In the genomic region with DNA sequence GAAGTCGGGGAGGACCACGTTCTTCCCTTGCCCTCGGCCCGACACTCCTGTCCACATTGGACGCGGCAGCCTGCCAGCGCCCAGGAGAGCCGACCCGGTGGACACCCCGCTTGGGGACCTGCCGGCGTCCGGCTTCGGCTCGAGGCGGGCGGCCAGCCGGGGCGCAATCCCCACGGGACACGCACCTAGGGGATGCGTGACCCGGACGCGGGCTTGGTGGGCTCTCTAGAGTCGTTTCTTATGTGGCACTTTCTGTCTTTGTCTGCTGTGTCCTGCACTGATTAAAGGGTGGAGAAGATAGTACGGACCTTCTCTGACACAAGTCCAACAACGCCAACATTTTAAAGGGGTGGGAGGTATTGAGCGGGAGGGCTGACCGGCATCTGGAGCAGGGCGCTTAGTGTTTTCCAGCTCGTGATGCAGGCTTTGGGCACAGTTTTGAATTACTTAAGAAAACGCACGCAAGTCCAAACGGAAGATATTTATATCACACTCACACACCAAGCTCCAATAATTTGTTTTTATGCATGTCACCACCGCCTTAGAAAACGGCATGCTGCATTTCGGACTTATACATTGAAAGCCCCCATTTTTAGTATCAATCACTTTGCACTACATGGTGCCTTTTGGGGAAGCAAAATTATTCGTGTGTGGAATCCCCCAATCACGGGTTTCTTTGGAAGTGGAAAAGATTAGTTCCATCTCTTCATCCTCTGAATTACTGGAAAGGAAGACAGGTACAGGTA, we compare ENCODE assay signal across 9 cellular contexts. TPM values are rescaled to one million over a fixed set of nuclear protein-coding genes. Genes with fewer than 3 reads are reported as not detected.
DNase-seq lines count a peak whose midpoint lies in the region; ATAC-seq and TF ChIP-seq lines count a peak whose summit lies in the region.
"Had no signal": no experiment of that assay in that cellular context is flagged by ENCODE, and none has a peak within 500 bp of the region (broad histone marks: within the 10 kb centered on the region; RNA-seq: fewer than 3 reads in every experiment).

No MANE protein-coding gene starts in this region.

- peak; percentile 29 for ATAC-seq in GM18867 (IDR thresholded peaks at IDR 0.05; ENCODE audit: unreplicated experiment)
- peak; percentile 17 for ATAC-seq in HG03097 (IDR thresholded peaks at IDR 0.05; ENCODE audit: low FRiP score, unreplicated experiment)

- H3K9ac ChIP-seq in rectal smooth muscle tissue (ENCODE audit: low read length), result peak overlapping the region; percentile 49

- no peaks in the 10 kb centered on the region for H3K27me3 ChIP-seq in WERI-Rb-1 (ENCODE audit: insufficient read depth, low read depth, severe bottlenecking)
- H3K27me3 ChIP-seq in rectal smooth muscle tissue (ENCODE audit: control insufficient read depth, insufficient read depth, low read length), result peaks cover 43% of the 10 kb centered on the region

- peaks cover 26% of the 10 kb centered on the region for H3K27me3 Mint-ChIP-seq in glutamatergic neuron (ENCODE audit: unreplicated experiment)

- H3K4me3 ChIP-seq in WERI-Rb-1 (ENCODE audit: low read depth, low read length) (peak overlapping the region; percentile 69), rectal smooth muscle tissue (ENCODE audit: low read length) (peak overlapping the region; percentile 81)

- DNase-seq in A172 (ENCODE audit: low spot score) (peak; percentile 32), WERI-Rb-1 (no peak), glutamatergic neuron (peak; percentile 37), NCI-H524 treated with DMSO at 0.1 percent for 48 hours (lab: John Stamatoyannopoulos, UW) (no peak)
- DNase-seq in activated CD4-positive, alpha-beta T cell treated with anti-CD3 and anti-CD28 coated beads for 1 hour, result no peak

- H3K9me3 Mint-ChIP-seq in glutamatergic neuron (ENCODE audit: unreplicated experiment), result peaks cover 11% of the 10 kb centered on the region

- H3K4me3 Mint-ChIP-seq in glutamatergic neuron (ENCODE audit: unreplicated experiment), result peak overlapping the region; percentile 76

- no peak for TF ChIP-seq CTCF in WERI-Rb-1 (IDR thresholded peaks at IDR 0.05; ENCODE audit: low read depth, low read length)
- no peak for TF ChIP-seq CTCF in glutamatergic neuron (IDR thresholded peaks at IDR 0.05; ENCODE audit: partially characterized antibody, unreplicated experiment)

- H3K4me1 ChIP-seq in rectal smooth muscle tissue (ENCODE audit: control insufficient read depth, insufficient read depth, low read length), result peaks cover 4% of the 10 kb centered on the region

- H3K9me3 ChIP-seq in WERI-Rb-1 (ENCODE audit: severe bottlenecking), result no peaks in the 10 kb centered on the region

- H3K4me1 Mint-ChIP-seq in glutamatergic neuron (ENCODE audit: low read depth, unreplicated experiment), result peaks cover 1% of the 10 kb centered on the region

- H3K36me3 Mint-ChIP-seq in glutamatergic neuron (ENCODE audit: unreplicated experiment), result peaks cover 4% of the 10 kb centered on the region

- H3K27ac ChIP-seq in WERI-Rb-1, result peak overlapping the region; percentile 91
- peak overlapping the region; percentile 90 for H3K27ac ChIP-seq in rectal smooth muscle tissue (ENCODE audit: low read depth, low read length)

- no peaks in the 10 kb centered on the region for H3K36me3 ChIP-seq in WERI-Rb-1
- H3K36me3 ChIP-seq in rectal smooth muscle tissue (ENCODE audit: control insufficient read depth, insufficient read depth, low read length), result no peaks in the 10 kb centered on the region

- H3K27ac Mint-ChIP-seq in glutamatergic neuron (ENCODE audit: unreplicated experiment), result no peak overlapping the region

RNA-seq across cellular contexts. Expression of gene SPAG6, which starts 3.9 kb away (rescaled TPM):
- not detected in 2 replicates for total RNA-seq in A172 (2014; rRNA removed; shearing (Covaris generic))
- total RNA-seq in glutamatergic neuron (ENCODE audit: unreplicated experiment), result not detected
- total RNA-seq: left cardiac atrium had no signal

RNA-seq across cellular contexts. Expression of gene BMI1, which starts 20.5 kb away (rescaled TPM):
- 116 and 120 TPM in 2 replicates for total RNA-seq in A172 (2014; rRNA removed; shearing (Covaris generic))
- total RNA-seq in glutamatergic neuron (ENCODE audit: unreplicated experiment), result 23.3 TPM

RNA-seq across cellular contexts. Expression of gene COMMD3, which starts 25.2 kb away (rescaled TPM):
- 90.5 and 122 TPM in 2 replicates for total RNA-seq in A172 (2014; rRNA removed; shearing (Covaris generic))
- total RNA-seq in glutamatergic neuron (ENCODE audit: unreplicated experiment), result 31.7 TPM

Comparison
In these comparisons a context has a peak if more than half of its experiments do, and no peak if none do; other contexts are left out.
1. DNase-seq: peak in A172 (single experiment) and glutamatergic neuron (single experiment); none in WERI-Rb-1 (single experiment), NCI-H524 treated with DMSO at 0.1 percent for 48 hours (single experiment) and activated CD4-positive, alpha-beta T cell treated with anti-CD3 and anti-CD28 coated beads for 1 hour (single experiment).